ENCODE assay signal across 13 cellular contexts in genomic region chr7:120360918-120361317, GRCh38.
DNase-seq lines count a peak whose midpoint lies in the region; ATAC-seq and TF ChIP-seq lines count a peak whose summit lies in the region.
"Had no signal": no experiment of that assay in that cellular context is flagged by ENCODE, and none has a peak within 500 bp of the region (broad histone marks: within the 10 kb centered on the region; RNA-seq: fewer than 3 reads in every experiment).

No MANE protein-coding gene starts in this region.

- ATAC-seq in GM19043 (IDR thresholded peaks at IDR 0.05; ENCODE audit: low read depth, unreplicated experiment) (peak; percentile 88), GM21737 (IDR thresholded peaks at IDR 0.05; ENCODE audit: unreplicated experiment) (peak; percentile 95), HG03097 (IDR thresholded peaks at IDR 0.05; ENCODE audit: low FRiP score, unreplicated experiment) (peak; percentile 92), body of pancreas (no peak)
- ATAC-seq in effector memory CD8-positive, alpha-beta T cell (replicated peaks): no peak

- peaks cover 12 to 13% of the 10 kb centered on the region in 2 donors for H3K9me3 Mint-ChIP-seq in effector memory CD8-positive, alpha-beta T cell
- H3K9me3 Mint-ChIP-seq: dendritic cell treated with granulocyte-macrophage colony-stimulating factor and Interleukin-4, amounts not matched to agents 40 ng/mL and 50 ng/mL, for 4 days had no signal

- no peak for TF ChIP-seq POLR2A in body of pancreas (IDR thresholded peaks at IDR 0.05)

- no peak overlapping the region for H3K27ac Mint-ChIP-seq in effector memory CD8-positive, alpha-beta T cell
- H3K27ac Mint-ChIP-seq: dendritic cell treated with granulocyte-macrophage colony-stimulating factor and Interleukin-4, amounts not matched to agents 40 ng/mL and 50 ng/mL, for 4 days had no signal

- H3K27me3 ChIP-seq in GM06990 (replicated peaks; ENCODE audit: control insufficient read depth, insufficient read depth, low read length) (no peaks in the 10 kb centered on the region), body of pancreas (no peaks in the 10 kb centered on the region)

- peak; percentile 44 for DNase-seq in GM06990 (ENCODE audit: extremely low read depth, insufficient read length)
- no peak for DNase-seq in body of pancreas
- no peak for DNase-seq in occipital lobe (lab: John Stamatoyannopoulos, UW)
- no peak for DNase-seq in effector memory CD8-positive, alpha-beta T cell
- DNase-seq in stimulated activated CD4-positive, alpha-beta T cell treated with anti-CD3 and anti-CD28 coated beads, Interleukin-2, amount 100 ng/mL, for 48 hours: no peak
- DNase-seq: MV-4-11, NCI-H510A treated with DMSO at 0.1 percent for 48 hours, Right ventricle myocardium superior had no signal

- H3K4me1 ChIP-seq in body of pancreas: no peaks in the 10 kb centered on the region

- no peaks in the 10 kb centered on the region for H3K27me3 Mint-ChIP-seq in effector memory CD8-positive, alpha-beta T cell
- H3K27me3 Mint-ChIP-seq: dendritic cell treated with granulocyte-macrophage colony-stimulating factor and Interleukin-4, amounts not matched to agents 40 ng/mL and 50 ng/mL, for 4 days had no signal

- H3K4me3 Mint-ChIP-seq in effector memory CD8-positive, alpha-beta T cell: no peak overlapping the region
- H3K4me3 Mint-ChIP-seq: dendritic cell treated with granulocyte-macrophage colony-stimulating factor and Interleukin-4, amounts not matched to agents 40 ng/mL and 50 ng/mL, for 4 days had no signal

- no peaks in the 10 kb centered on the region for H3K4me1 Mint-ChIP-seq in effector memory CD8-positive, alpha-beta T cell (ENCODE audit: low read depth in 2 of 2)

- H3K4me3 ChIP-seq in GM06990 (replicated peaks; ENCODE audit: low read depth, low read length): no peak overlapping the region
- no peak overlapping the region for H3K4me3 ChIP-seq in body of pancreas

- no peaks in the 10 kb centered on the region for H3K9me3 ChIP-seq in body of pancreas

- H3K27ac ChIP-seq in body of pancreas: no peak overlapping the region
- H3K27ac ChIP-seq: 22Rv1 had no signal

- H3K36me3 ChIP-seq in GM06990 (ENCODE audit: control insufficient read depth, insufficient read depth, low read length): no peaks in the 10 kb centered on the region
- no peaks in the 10 kb centered on the region for H3K36me3 ChIP-seq in body of pancreas (replicated peaks in 1 of 2; ENCODE audit: insufficient read depth in 1 of 2, low read depth in 2 of 2)

- intact Hi-C loops in body of pancreas (cut with DNase I): no loop called here

- H3K36me3 Mint-ChIP-seq in effector memory CD8-positive, alpha-beta T cell (ENCODE audit: insufficient read depth): no peaks in the 10 kb centered on the region

- TF ChIP-seq CTCF in GM06990 (IDR thresholded peaks at IDR 0.05; ENCODE audit: insufficient read depth, low read length, poor library complexity, severe bottlenecking): no peak
- TF ChIP-seq CTCF in body of pancreas (IDR thresholded peaks at IDR 0.05): no peak

Comparison
In these comparisons a context has a peak if more than half of its experiments do, and no peak if none do; other contexts are left out.
1. ATAC-seq: peak in GM19043 (single experiment), GM21737 (single experiment) and HG03097 (single experiment); none in body of pancreas (single experiment) and effector memory CD8-positive, alpha-beta T cell (single experiment).